18 cellular contexts compared by ENCODE assay signal in genomic region chr4:94536649-94537464, GRCh38.
A peak's percentile ranks its signal among the peaks of the same experiment; 100 is the strongest.
DNase-seq lines count a peak whose midpoint lies in the region; ATAC-seq, FAIRE-seq and TF ChIP-seq lines count a peak whose summit lies in the region.
"Had no signal": no experiment of that assay in that cellular context is flagged by ENCODE, and none has a peak within 500 bp of the region (broad histone marks: within the 10 kb centered on the region; RNA-seq: fewer than 3 reads in every experiment).

No MANE protein-coding gene starts in this region.

- no peaks in the 10 kb centered on the region for H3K9me1 ChIP-seq in K562 (ENCODE audit: control insufficient read depth, insufficient read depth, low read length)

- CTCF ChIA-PET in K562 (lab: Yijun Ruan, JAX; ENCODE audit: low intra/inter-chr PET ratio) = no interaction called here

- no peak for TF ChIP-seq EP300 in K562 (IDR thresholded peaks at IDR 0.05; ENCODE audit: low read length)

- peaks cover 72% of the 10 kb centered on the region for H3K79me2 ChIP-seq in K562 (ENCODE audit: control insufficient read depth, insufficient read depth, low read length)

- no peak overlapping the region for H2AFZ ChIP-seq in K562 (ENCODE audit: low read depth, low read length)

- TF ChIP-seq RAD21 in K562 (CRISPR knock-in tag; conservative IDR thresholded peaks at IDR 0.05 in 1 of 2, IDR thresholded peaks at IDR 0.05 in 1 of 2) = no peak

- intact Hi-C loops in K562 (cut with micrococcal nuclease) (no loop called here), vagina (cut with DNase I) (no loop called here)

- FAIRE-seq in K562 (lab: Jason Lieb, UNC) = peak; percentile 37

- no TSS peak for BruUV-seq in K562 (replicated peaks; lab: Mats Ljungman, UMichigan)

- DNase-seq in K562 (ENCODE audit: extremely low read depth in 1 of 4, low spot score in 3 of 4) = no peak
- peak; percentile 50 for DNase-seq in retinal pigment epithelial cell (ENCODE audit: low read depth)
- DNase-seq in stimulated activated naive CD8-positive, alpha-beta T cell treated with anti-CD3 and anti-CD28 coated beads, Interleukin-15, Interleukin-2, amounts not matched to agents 100 U/mL and 50 U/mL, for 24 hours = no peak
- no peak for DNase-seq in SW480 (ENCODE audit: low spot score)
- DNase-seq in vagina (ENCODE audit: extremely low spot score in 2 of 2) = no peak
- DNase-seq: activated CD4-positive, alpha-beta memory T cell treated with anti-CD3 and anti-CD28 coated beads for 36 hours; activated naive CD4-positive, alpha-beta T cell treated with anti-CD3 and anti-CD28 coated beads for 36 hours; activated T-cell treated with anti-CD3 and anti-CD28 coated beads, Interleukin-2, amount 50 U/mL, for 24 hours; colonic mucosa; COR-L47; immature natural killer cell; MV-4-11; NCI-H187 treated with DMSO at 0.1 percent for 48 hours; right lobe of liver had no signal

- no peaks in the 10 kb centered on the region for H4K20me1 ChIP-seq in K562 (replicated peaks; ENCODE audit: control insufficient read depth, insufficient read depth, low read length)

- H3K4me3 ChIP-seq in HUES48 (ENCODE audit: low read depth, low read length) = peak overlapping the region; percentile 9; the same call in 1 of the 2 replicates
- H3K4me3 ChIP-seq in K562 = no peak overlapping the region
- peak overlapping the region; percentile 2 for H3K4me3 ChIP-seq in iPS-18a (ENCODE audit: low read length)
- no peak overlapping the region for H3K4me3 ChIP-seq in retinal pigment epithelial cell (ENCODE audit: low read length)
- H3K4me3 ChIP-seq in vagina = no peak overlapping the region
- H3K4me3 ChIP-seq: colonic mucosa, right lobe of liver had no signal

- 54% methylated on average over 3 of the region's 3 CpGs for WGBS in K562 (ENCODE audit: insufficient coverage, low coverage, missing lambda C conversion rate)

- ATAC-seq in K562 (no peak), HG02938 (IDR thresholded peaks at IDR 0.05; ENCODE audit: unreplicated experiment) (no peak)
- ATAC-seq in stimulated activated naive CD8-positive, alpha-beta T cell treated with anti-CD3 and anti-CD28 coated beads, Interleukin-15, Interleukin-2, amounts not matched to agents 100 U/mL and 50 U/mL, for 24 hours = no peak

- in situ Hi-C loops in K562 (cut with MboI) = no loop called here

- TF ChIP-seq POLR2A in K562 (conservative IDR thresholded peaks at IDR 0.05) (no peak), vagina (IDR thresholded peaks at IDR 0.05) (no peak)

- H3K4me1 ChIP-seq in HUES48 (ENCODE audit: control insufficient read depth, insufficient read depth, low read length) = peaks cover 80% of the 10 kb centered on the region
- peaks cover 15 to 48% of the 10 kb centered on the region in 2 experiments for H3K4me1 ChIP-seq in K562 (replicated peaks in 1 of 2; ENCODE audit: control insufficient read depth in 2 of 2, insufficient read depth in 2 of 2, low read length in 2 of 2)
- H3K4me1 ChIP-seq in iPS-18a (ENCODE audit: control insufficient read depth, low read depth, low read length) = peaks cover 60% of the 10 kb centered on the region
- peaks cover 53% of the 10 kb centered on the region for H3K4me1 ChIP-seq in vagina
- H3K4me1 ChIP-seq: colonic mucosa had no signal

- POLR2A ChIA-PET in K562 (lab: Yijun Ruan, JAX) = no interaction called here

- H3K9ac ChIP-seq in HUES48 (ENCODE audit: low read depth, low read length) (peak overlapping the region; percentile 30; the same call in 1 of the 2 replicates), K562 (ENCODE audit: insufficient read depth in 1 of 2, low read depth in 2 of 2, low read length in 2 of 2) (peak overlapping the region in 1 of 2 experiments; percentile 52; a peak in 2 of 4 replicates), iPS-18a (ENCODE audit: low read length) (no peak overlapping the region)

- H3K27ac ChIP-seq in HUES48 (ENCODE audit: low read depth, low read length) = peak overlapping the region; percentile 52
- H3K27ac ChIP-seq in K562 (ENCODE audit: extremely low read depth, low read depth, low read length) = peak overlapping the region; percentile 95
- peak overlapping the region; percentile 54 for H3K27ac ChIP-seq in iPS-18a (ENCODE audit: low read length)
- no peak overlapping the region for H3K27ac ChIP-seq in vagina
- H3K27ac ChIP-seq: colonic mucosa, right lobe of liver, VCaP had no signal

- H3K27me3 ChIP-seq in HUES48 (ENCODE audit: control insufficient read depth, insufficient read depth, low read length) = no peaks in the 10 kb centered on the region
- no peaks in the 10 kb centered on the region for H3K27me3 ChIP-seq in K562 (ENCODE audit: control insufficient read depth in 2 of 2, insufficient read depth in 2 of 2, low read length in 2 of 2)
- H3K27me3 ChIP-seq in iPS-18a (ENCODE audit: control insufficient read depth, insufficient read depth, low read length) = no peaks in the 10 kb centered on the region
- no peaks in the 10 kb centered on the region for H3K27me3 ChIP-seq in vagina
- H3K27me3 ChIP-seq: colonic mucosa, right lobe of liver had no signal

- H3K36me3 ChIP-seq in HUES48 (ENCODE audit: control insufficient read depth, insufficient read depth, low read length) (no peaks in the 10 kb centered on the region), K562 (ENCODE audit: control insufficient read depth, insufficient read depth, low read length) (no peaks in the 10 kb centered on the region; the same call in 2 of the 3 replicates), iPS-18a (ENCODE audit: control insufficient read depth, low read depth, low read length) (no peaks in the 10 kb centered on the region), vagina (no peaks in the 10 kb centered on the region)
- H3K36me3 ChIP-seq: colonic mucosa, right lobe of liver had no signal

- TF ChIP-seq CTCF in K562 (IDR thresholded peaks at IDR 0.05 in 2 of 3, conservative IDR thresholded peaks at IDR 0.05 in 1 of 3; ENCODE audit: insufficient read depth in 2 of 3, low read depth in 1 of 3, low read length in 3 of 3) (no peak), retinal pigment epithelial cell (conservative IDR thresholded peaks at IDR 0.05; ENCODE audit: low read depth, low read length) (no peak), vagina (IDR thresholded peaks at IDR 0.05) (no peak)

- H3K9me3 ChIP-seq in HUES48 (ENCODE audit: control insufficient read depth, insufficient read depth, low read length) = no peaks in the 10 kb centered on the region
- no peaks in the 10 kb centered on the region for H3K9me3 ChIP-seq in K562 (replicated peaks; ENCODE audit: control insufficient read depth, insufficient read depth, low read depth, low read length)
- no peaks in the 10 kb centered on the region for H3K9me3 ChIP-seq in iPS-18a (ENCODE audit: control insufficient read depth, low read depth, low read length)
- H3K9me3 ChIP-seq in vagina = no peaks in the 10 kb centered on the region
- H3K9me3 ChIP-seq: colonic mucosa, right lobe of liver had no signal

- H3K4me2 ChIP-seq in K562 (ENCODE audit: insufficient read depth, low read length) = no peak overlapping the region

TF ChIP-seq in K562, 482 proteins besides CTCF, POLR2A, EP300 and RAD21 (continues in another document):
- no peak for TF ChIP-seq ARID2 (IDR thresholded peaks at IDR 0.05)
- no peak for TF ChIP-seq LARP7 (IDR thresholded peaks at IDR 0.05)
- no peak for TF ChIP-seq GTF3C2 (IDR thresholded peaks at IDR 0.05; ENCODE audit: borderline replicate concordance, extremely low read depth, insufficient read length)
- no peak for TF ChIP-seq AFF4 (CRISPR knock-in tag; IDR thresholded peaks at IDR 0.05)
- no peak for TF ChIP-seq EGR1 (conservative IDR thresholded peaks at IDR 0.05)
- TF ChIP-seq PHF20 (IDR thresholded peaks at IDR 0.05; ENCODE audit: partially characterized antibody) = no peak

Comparison
In these comparisons a context has a peak if more than half of its experiments do, and no peak if none do; other contexts are left out.
1. H3K4me3 ChIP-seq: peak in HUES48 (single experiment) and iPS-18a (single experiment); none in K562 (single experiment), retinal pigment epithelial cell (single experiment) and vagina (0 of 2).